ENCODE assay signal across 1 cellular context in the genomic region with DNA sequence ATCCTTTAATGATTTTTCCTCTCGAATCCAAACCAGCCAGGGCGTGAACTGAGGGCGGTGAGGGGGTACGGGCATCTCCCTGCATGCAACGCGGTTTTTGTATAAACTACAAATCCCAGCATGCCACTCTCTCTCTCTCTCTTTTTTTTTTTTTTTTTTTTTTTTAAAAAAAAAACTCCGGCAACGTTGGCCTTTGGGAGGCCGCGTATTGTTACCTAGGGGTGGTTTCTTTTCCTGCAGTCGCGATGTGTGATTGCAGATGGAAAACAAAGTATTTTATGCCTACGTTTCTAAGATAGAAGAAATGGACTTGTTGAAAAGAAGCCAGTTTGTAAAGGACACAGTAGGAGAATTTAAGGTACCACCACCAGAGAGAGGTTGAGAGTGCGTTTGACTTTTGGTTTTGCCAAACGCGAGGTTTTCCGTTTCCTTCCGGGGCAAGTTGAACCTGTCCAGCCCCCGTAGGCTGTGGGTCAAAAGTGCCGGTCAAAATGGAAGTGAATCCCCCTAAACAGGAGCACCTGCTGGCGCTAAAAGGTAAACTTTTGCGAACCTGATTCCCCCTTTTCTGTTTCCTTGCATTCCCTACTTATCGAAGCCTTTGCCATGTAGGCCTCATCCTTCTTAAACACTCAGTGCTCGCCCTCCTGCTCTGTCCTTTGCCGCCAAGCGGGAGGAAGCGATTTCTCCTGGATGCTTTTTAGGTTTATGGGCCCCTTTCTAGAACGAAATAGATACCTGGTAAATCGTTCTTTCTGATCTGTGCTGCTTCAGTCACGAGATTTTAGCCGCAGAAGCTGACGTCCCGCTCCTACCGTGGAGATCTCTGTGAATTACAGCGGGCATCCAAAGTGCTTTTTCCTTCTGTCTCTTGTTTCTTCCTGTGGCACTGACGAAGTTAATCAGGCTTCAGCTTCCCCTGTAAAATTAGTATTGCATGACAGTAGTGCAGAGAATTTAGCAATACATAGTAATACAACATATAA.
TF ChIP-seq lines count a peak whose summit lies in the region.

A gene with protein sequence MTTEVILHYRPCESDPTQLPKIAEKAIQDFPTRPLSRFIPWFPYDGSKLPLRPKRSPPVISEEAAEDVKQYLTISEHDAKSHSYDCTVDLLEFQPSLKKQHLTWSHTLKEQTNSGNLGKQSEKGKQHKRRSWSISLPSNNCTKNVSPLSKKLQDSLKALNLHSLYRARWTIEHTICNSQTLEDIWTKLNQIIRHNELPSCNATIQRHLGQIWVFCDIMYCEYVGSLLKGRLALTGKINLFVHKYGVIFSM (plus strand): TSS at position 458 of the 986 bp plus-strand sequence. CDS start 4,561 bp downstream, outside the sequence.
A gene with protein sequence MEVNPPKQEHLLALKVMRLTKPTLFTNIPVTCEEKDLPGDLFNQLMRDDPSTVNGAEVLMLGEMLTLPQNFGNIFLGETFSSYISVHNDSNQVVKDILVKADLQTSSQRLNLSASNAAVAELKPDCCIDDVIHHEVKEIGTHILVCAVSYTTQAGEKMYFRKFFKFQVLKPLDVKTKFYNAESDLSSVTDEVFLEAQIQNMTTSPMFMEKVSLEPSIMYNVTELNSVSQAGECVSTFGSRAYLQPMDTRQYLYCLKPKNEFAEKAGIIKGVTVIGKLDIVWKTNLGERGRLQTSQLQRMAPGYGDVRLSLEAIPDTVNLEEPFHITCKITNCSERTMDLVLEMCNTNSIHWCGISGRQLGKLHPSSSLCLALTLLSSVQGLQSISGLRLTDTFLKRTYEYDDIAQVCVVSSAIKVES (plus strand): TSS at position 458 of the 986 bp plus-strand sequence. CDS start 34 bp downstream, at position 492.

TF ChIP-seq in H1, 55 proteins besides CTCF, POLR2A, EP300 and RAD21:
- no peak for TF ChIP-seq CHD1 (IDR thresholded peaks at IDR 0.05; ENCODE audit: low read depth, low read length)
- TF ChIP-seq CBX8 (IDR thresholded peaks at IDR 0.05; ENCODE audit: borderline replicate concordance, low read depth, low read length): no peak
- TF ChIP-seq, protein P1, sequence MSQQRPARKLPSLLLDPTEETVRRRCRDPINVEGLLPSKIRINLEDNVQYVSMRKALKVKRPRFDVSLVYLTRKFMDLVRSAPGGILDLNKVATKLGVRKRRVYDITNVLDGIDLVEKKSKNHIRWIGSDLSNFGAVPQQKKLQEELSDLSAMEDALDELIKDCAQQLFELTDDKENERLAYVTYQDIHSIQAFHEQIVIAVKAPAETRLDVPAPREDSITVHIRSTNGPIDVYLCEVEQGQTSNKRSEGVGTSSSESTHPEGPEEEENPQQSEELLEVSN (IDR thresholded peaks at IDR 0.05): peak; percentile 45
- TF ChIP-seq CREB1 (IDR thresholded peaks at IDR 0.05): no peak
- TF ChIP-seq, protein P2, sequence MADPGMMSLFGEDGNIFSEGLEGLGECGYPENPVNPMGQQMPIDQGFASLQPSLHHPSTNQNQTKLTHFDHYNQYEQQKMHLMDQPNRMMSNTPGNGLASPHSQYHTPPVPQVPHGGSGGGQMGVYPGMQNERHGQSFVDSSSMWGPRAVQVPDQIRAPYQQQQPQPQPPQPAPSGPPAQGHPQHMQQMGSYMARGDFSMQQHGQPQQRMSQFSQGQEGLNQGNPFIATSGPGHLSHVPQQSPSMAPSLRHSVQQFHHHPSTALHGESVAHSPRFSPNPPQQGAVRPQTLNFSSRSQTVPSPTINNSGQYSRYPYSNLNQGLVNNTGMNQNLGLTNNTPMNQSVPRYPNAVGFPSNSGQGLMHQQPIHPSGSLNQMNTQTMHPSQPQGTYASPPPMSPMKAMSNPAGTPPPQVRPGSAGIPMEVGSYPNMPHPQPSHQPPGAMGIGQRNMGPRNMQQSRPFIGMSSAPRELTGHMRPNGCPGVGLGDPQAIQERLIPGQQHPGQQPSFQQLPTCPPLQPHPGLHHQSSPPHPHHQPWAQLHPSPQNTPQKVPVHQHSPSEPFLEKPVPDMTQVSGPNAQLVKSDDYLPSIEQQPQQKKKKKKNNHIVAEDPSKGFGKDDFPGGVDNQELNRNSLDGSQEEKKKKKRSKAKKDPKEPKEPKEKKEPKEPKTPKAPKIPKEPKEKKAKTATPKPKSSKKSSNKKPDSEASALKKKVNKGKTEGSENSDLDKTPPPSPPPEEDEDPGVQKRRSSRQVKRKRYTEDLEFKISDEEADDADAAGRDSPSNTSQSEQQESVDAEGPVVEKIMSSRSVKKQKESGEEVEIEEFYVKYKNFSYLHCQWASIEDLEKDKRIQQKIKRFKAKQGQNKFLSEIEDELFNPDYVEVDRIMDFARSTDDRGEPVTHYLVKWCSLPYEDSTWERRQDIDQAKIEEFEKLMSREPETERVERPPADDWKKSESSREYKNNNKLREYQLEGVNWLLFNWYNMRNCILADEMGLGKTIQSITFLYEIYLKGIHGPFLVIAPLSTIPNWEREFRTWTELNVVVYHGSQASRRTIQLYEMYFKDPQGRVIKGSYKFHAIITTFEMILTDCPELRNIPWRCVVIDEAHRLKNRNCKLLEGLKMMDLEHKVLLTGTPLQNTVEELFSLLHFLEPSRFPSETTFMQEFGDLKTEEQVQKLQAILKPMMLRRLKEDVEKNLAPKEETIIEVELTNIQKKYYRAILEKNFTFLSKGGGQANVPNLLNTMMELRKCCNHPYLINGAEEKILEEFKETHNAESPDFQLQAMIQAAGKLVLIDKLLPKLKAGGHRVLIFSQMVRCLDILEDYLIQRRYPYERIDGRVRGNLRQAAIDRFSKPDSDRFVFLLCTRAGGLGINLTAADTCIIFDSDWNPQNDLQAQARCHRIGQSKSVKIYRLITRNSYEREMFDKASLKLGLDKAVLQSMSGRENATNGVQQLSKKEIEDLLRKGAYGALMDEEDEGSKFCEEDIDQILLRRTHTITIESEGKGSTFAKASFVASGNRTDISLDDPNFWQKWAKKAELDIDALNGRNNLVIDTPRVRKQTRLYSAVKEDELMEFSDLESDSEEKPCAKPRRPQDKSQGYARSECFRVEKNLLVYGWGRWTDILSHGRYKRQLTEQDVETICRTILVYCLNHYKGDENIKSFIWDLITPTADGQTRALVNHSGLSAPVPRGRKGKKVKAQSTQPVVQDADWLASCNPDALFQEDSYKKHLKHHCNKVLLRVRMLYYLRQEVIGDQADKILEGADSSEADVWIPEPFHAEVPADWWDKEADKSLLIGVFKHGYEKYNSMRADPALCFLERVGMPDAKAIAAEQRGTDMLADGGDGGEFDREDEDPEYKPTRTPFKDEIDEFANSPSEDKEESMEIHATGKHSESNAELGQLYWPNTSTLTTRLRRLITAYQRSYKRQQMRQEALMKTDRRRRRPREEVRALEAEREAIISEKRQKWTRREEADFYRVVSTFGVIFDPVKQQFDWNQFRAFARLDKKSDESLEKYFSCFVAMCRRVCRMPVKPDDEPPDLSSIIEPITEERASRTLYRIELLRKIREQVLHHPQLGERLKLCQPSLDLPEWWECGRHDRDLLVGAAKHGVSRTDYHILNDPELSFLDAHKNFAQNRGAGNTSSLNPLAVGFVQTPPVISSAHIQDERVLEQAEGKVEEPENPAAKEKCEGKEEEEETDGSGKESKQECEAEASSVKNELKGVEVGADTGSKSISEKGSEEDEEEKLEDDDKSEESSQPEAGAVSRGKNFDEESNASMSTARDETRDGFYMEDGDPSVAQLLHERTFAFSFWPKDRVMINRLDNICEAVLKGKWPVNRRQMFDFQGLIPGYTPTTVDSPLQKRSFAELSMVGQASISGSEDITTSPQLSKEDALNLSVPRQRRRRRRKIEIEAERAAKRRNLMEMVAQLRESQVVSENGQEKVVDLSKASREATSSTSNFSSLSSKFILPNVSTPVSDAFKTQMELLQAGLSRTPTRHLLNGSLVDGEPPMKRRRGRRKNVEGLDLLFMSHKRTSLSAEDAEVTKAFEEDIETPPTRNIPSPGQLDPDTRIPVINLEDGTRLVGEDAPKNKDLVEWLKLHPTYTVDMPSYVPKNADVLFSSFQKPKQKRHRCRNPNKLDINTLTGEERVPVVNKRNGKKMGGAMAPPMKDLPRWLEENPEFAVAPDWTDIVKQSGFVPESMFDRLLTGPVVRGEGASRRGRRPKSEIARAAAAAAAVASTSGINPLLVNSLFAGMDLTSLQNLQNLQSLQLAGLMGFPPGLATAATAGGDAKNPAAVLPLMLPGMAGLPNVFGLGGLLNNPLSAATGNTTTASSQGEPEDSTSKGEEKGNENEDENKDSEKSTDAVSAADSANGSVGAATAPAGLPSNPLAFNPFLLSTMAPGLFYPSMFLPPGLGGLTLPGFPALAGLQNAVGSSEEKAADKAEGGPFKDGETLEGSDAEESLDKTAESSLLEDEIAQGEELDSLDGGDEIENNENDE (IDR thresholded peaks at IDR 0.05; ENCODE audit: insufficient replicate concordance, low read length): no peak
- TF ChIP-seq POU5F1 (IDR thresholded peaks at IDR 0.05; ENCODE audit: low read depth, low read length): no peak
- no peak for TF ChIP-seq SP2 (IDR thresholded peaks at IDR 0.05; ENCODE audit: low read length)
- peak; percentile 57 for TF ChIP-seq PHF8 (conservative IDR thresholded peaks at IDR 0.05; ENCODE audit: low read depth, low read length)
- TF ChIP-seq JUND (IDR thresholded peaks at IDR 0.05; ENCODE audit: low read length): no peak
- TF ChIP-seq TCF12 (IDR thresholded peaks at IDR 0.05; ENCODE audit: low read depth, low read length): no peak
- TF ChIP-seq SIX5 (IDR thresholded peaks at IDR 0.05; ENCODE audit: low read depth, low read length): peak; percentile 78
- no peak for TF ChIP-seq SUZ12 (IDR thresholded peaks at IDR 0.05; ENCODE audit: low read length)
- no peak for TF ChIP-seq ZNF274 (IDR thresholded peaks at IDR 0.05; ENCODE audit: borderline replicate concordance, extremely low read depth, low read length)
- TF ChIP-seq, protein P3, sequence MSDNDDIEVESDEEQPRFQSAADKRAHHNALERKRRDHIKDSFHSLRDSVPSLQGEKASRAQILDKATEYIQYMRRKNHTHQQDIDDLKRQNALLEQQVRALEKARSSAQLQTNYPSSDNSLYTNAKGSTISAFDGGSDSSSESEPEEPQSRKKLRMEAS (IDR thresholded peaks at IDR 0.05): no peak; the same call in 1 of the 2 replicates
- TF ChIP-seq RBBP5 (IDR thresholded peaks at IDR 0.05; ENCODE audit: borderline replicate concordance, low read depth, low read length): peak; percentile 64; the same call in 1 of the 2 replicates
- TF ChIP-seq GABPA (IDR thresholded peaks at IDR 0.05; ENCODE audit: borderline replicate concordance, insufficient read depth, low read length): peak; percentile 82; the same call in 1 of the 2 replicates
- TF ChIP-seq BRCA1 (IDR thresholded peaks at IDR 0.05; ENCODE audit: low read depth, low read length): no peak
- TF ChIP-seq KDM4A (IDR thresholded peaks at IDR 0.05; ENCODE audit: low read depth, low read length, severe bottlenecking): no peak
- TF ChIP-seq SRF (IDR thresholded peaks at IDR 0.05; ENCODE audit: low read depth, low read length): no peak
- no peak for TF ChIP-seq EZH2 (IDR thresholded peaks at IDR 0.05; ENCODE audit: low read depth, low read length, severe bottlenecking)
- peak; percentile 68; the same call in 1 of the 2 replicates for TF ChIP-seq TBP (IDR thresholded peaks at IDR 0.05; ENCODE audit: low read depth, low read length)
- TF ChIP-seq TAF7 (optimal IDR thresholded peaks at IDR 0.05; ENCODE audit: borderline replicate concordance, low read depth, low read length): peak; percentile 48
- TF ChIP-seq YY1 (IDR thresholded peaks at IDR 0.05; ENCODE audit: low read depth, low read length): peak; percentile 85
- no peak for TF ChIP-seq JUN (IDR thresholded peaks at IDR 0.05; ENCODE audit: low read depth, low read length)
- TF ChIP-seq BCL11A (IDR thresholded peaks at IDR 0.05; ENCODE audit: low read depth in 2 of 2, low read length in 2 of 2): no peak
- TF ChIP-seq, protein P4, sequence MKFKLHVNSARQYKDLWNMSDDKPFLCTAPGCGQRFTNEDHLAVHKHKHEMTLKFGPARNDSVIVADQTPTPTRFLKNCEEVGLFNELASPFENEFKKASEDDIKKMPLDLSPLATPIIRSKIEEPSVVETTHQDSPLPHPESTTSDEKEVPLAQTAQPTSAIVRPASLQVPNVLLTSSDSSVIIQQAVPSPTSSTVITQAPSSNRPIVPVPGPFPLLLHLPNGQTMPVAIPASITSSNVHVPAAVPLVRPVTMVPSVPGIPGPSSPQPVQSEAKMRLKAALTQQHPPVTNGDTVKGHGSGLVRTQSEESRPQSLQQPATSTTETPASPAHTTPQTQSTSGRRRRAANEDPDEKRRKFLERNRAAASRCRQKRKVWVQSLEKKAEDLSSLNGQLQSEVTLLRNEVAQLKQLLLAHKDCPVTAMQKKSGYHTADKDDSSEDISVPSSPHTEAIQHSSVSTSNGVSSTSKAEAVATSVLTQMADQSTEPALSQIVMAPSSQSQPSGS (IDR thresholded peaks at IDR 0.05; ENCODE audit: low read length): peak; percentile 55; the same call in 1 of the 2 replicates
- no peak for TF ChIP-seq CEBPB (IDR thresholded peaks at IDR 0.05; ENCODE audit: low read depth, low read length)
- peak in 1 of 2 experiments; percentile 72; a peak in 1 of 4 replicates for TF ChIP-seq HDAC2 (IDR thresholded peaks at IDR 0.05; ENCODE audit: borderline replicate concordance in 1 of 2, low read depth in 2 of 2, low read length in 2 of 2)
- no peak for TF ChIP-seq TEAD4 (IDR thresholded peaks at IDR 0.05; ENCODE audit: low read depth, low read length)
- no peak; the same call in 1 of the 2 replicates for TF ChIP-seq POLR2AphosphoS5 (IDR thresholded peaks at IDR 0.05; ENCODE audit: low read depth, low read length)
- peak in 1 of 2 experiments; percentile 71; a peak in 1 of 4 replicates for TF ChIP-seq SIN3A (conservative IDR thresholded peaks at IDR 0.05 in 1 of 2, IDR thresholded peaks at IDR 0.05 in 1 of 2; ENCODE audit: low read depth in 1 of 2, low read length in 2 of 2)
- no peak for TF ChIP-seq CBX5 (IDR thresholded peaks at IDR 0.05; ENCODE audit: low read depth, low read length)
- peak; percentile 75; the same call in 1 of the 2 replicates for TF ChIP-seq TAF1 (IDR thresholded peaks at IDR 0.05; ENCODE audit: low read depth, low read length)
- TF ChIP-seq SP4 (IDR thresholded peaks at IDR 0.05; ENCODE audit: low read length): no peak; the same call in 1 of the 2 replicates
- TF ChIP-seq RXRA (IDR thresholded peaks at IDR 0.05; ENCODE audit: insufficient read depth, low read depth, low read length): no peak
- peak; percentile 82 for TF ChIP-seq KDM5A (IDR thresholded peaks at IDR 0.05; ENCODE audit: low read length)
- no peak for TF ChIP-seq RFX5 (IDR thresholded peaks at IDR 0.05; ENCODE audit: borderline replicate concordance, low read depth, low read length)
- no peak for TF ChIP-seq NRF1 (IDR thresholded peaks at IDR 0.05; ENCODE audit: low read depth, low read length)
- no peak for TF ChIP-seq SP1 (IDR thresholded peaks at IDR 0.05; ENCODE audit: low read depth, low read length)
